ENCODE assay signal across 2 cellular contexts in genomic region chr9:83583151-83584014, GRCh38.
TF ChIP-seq lines count a peak whose summit lies in the region.

No MANE protein-coding gene starts in this region.

TF ChIP-seq in IMR-90, 13 proteins besides CTCF, POLR2A, EP300 and RAD21:
- TF ChIP-seq RCOR1 (IDR thresholded peaks at IDR 0.05; ENCODE audit: insufficient replicate concordance, low read length) (no peak), FOS (IDR thresholded peaks at IDR 0.05; ENCODE audit: low read depth, low read length) (no peak), CEBPB (IDR thresholded peaks at IDR 0.05; ENCODE audit: low read depth, low read length) (no peak), MAZ (IDR thresholded peaks at IDR 0.05; ENCODE audit: borderline replicate concordance, low read depth, low read length) (no peak), BHLHE40 (IDR thresholded peaks at IDR 0.05; ENCODE audit: low read depth, low read length) (no peak), RFX5 (IDR thresholded peaks at IDR 0.05; ENCODE audit: low read depth, low read length) (no peak), ELK1 (IDR thresholded peaks at IDR 0.05; ENCODE audit: borderline replicate concordance, low read depth, low read length) (no peak), CHD1 (IDR thresholded peaks at IDR 0.05; ENCODE audit: low read depth, low read length) (no peak), MAFK (IDR thresholded peaks at IDR 0.05; ENCODE audit: low read depth, low read length) (no peak), NFE2L2 (IDR thresholded peaks at IDR 0.05; ENCODE audit: low read depth, low read length) (no peak), MXI1 (IDR thresholded peaks at IDR 0.05; ENCODE audit: borderline replicate concordance, low read depth, low read length) (no peak), SMC3 (IDR thresholded peaks at IDR 0.05; ENCODE audit: low read depth, low read length) (no peak)
- TF ChIP-seq, protein P1, sequence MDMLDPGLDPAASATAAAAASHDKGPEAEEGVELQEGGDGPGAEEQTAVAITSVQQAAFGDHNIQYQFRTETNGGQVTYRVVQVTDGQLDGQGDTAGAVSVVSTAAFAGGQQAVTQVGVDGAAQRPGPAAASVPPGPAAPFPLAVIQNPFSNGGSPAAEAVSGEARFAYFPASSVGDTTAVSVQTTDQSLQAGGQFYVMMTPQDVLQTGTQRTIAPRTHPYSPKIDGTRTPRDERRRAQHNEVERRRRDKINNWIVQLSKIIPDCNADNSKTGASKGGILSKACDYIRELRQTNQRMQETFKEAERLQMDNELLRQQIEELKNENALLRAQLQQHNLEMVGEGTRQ (IDR thresholded peaks at IDR 0.05; ENCODE audit: low read depth, low read length): no peak

TF ChIP-seq in endothelial cell of umbilical vein, 7 proteins besides CTCF, POLR2A, EP300 and RAD21:
- no peak for TF ChIP-seq FOS (IDR thresholded peaks at IDR 0.05; ENCODE audit: borderline replicate concordance, insufficient read depth, low read length)
- TF ChIP-seq MYC (IDR thresholded peaks at IDR 0.05; ENCODE audit: low read depth, low read length): no peak
- TF ChIP-seq MAX (IDR thresholded peaks at IDR 0.05; ENCODE audit: insufficient read depth, insufficient read length): no peak
- no peak for TF ChIP-seq GATA2 (IDR thresholded peaks at IDR 0.05; ENCODE audit: insufficient read depth, insufficient read length, low read depth, low read length)
- no peak for TF ChIP-seq JUN (IDR thresholded peaks at IDR 0.05; ENCODE audit: borderline replicate concordance, insufficient read depth, insufficient read length, low read depth)
- no peak for TF ChIP-seq POLR2AphosphoS5 (IDR thresholded peaks at IDR 0.05; ENCODE audit: insufficient read depth, low read depth, low read length)
- no peak for TF ChIP-seq EZH2 (IDR thresholded peaks at IDR 0.05; ENCODE audit: borderline replicate concordance, low read depth, low read length, severe bottlenecking)
